Comparison of ENCODE assay signal across 16 cellular contexts in genomic region chr5:28216939-28217360, GRCh38.
DNase-seq lines count a peak whose midpoint lies in the region; ATAC-seq and TF ChIP-seq lines count a peak whose summit lies in the region.
"Had no signal": no experiment of that assay in that cellular context is flagged by ENCODE, and none has a peak within 500 bp of the region (broad histone marks: within the 10 kb centered on the region; RNA-seq: fewer than 3 reads in every experiment).

No MANE protein-coding gene starts in this region.

- H3K4me1 Mint-ChIP-seq in T-helper 17 cell, result peaks cover 2% of the 10 kb centered on the region

- no peak overlapping the region for H3K4me3 ChIP-seq in GM12865 (ENCODE audit: low read depth, low read length)
- H3K4me3 ChIP-seq: right lobe of liver had no signal

- peak; percentile 47 for DNase-seq in GM12865 (ENCODE audit: low read depth)
- no peak for DNase-seq in T-helper 17 cell
- DNase-seq in hypothalamus (lab: John Stamatoyannopoulos, UW), result no peak
- no peak for DNase-seq in stimulated activated CD4-positive, alpha-beta T cell treated with anti-CD3 and anti-CD28 coated beads, Interleukin-4, amount 100 ng/mL, for 24 hours
- no peak for DNase-seq in NCI-H1694 treated with DMSO at 0.1 percent for 48 hours (lab: John Stamatoyannopoulos, UW)
- DNase-seq: activated CD4-positive, alpha-beta memory T cell treated with anti-CD3 and anti-CD28 coated beads, Interleukin-2, amount 10 ng/mL, durations not matched to agents 7 days and 5 days; activated T-cell treated with anti-CD3 and anti-CD28 coated beads, Interleukin-2, amount 50 U/mL, for 4 hours; COR-L47; erythroblast; NCI-H1694; NCI-H345; right lobe of liver had no signal

- H3K4me3 Mint-ChIP-seq in T-helper 17 cell, result no peak overlapping the region
- H3K4me3 Mint-ChIP-seq: activated CD4-positive, alpha-beta memory T cell treated with anti-CD3 and anti-CD28 coated beads, Interleukin-2, amount 10 ng/mL, durations not matched to agents 7 days and 5 days; activated naive CD8-positive, alpha-beta T cell; activated T-cell treated with anti-CD3 and anti-CD28 coated beads, Interleukin-2, amount 50 U/mL, for 4 hours had no signal

- no peaks in the 10 kb centered on the region for H3K36me3 Mint-ChIP-seq in T-helper 17 cell (ENCODE audit: low read depth)
- H3K36me3 Mint-ChIP-seq: activated naive CD8-positive, alpha-beta T cell had no signal

- H3K9me3 ChIP-seq in T-helper 17 cell (ENCODE audit: control insufficient read depth, low read length, poor library complexity, severe bottlenecking), result no peaks in the 10 kb centered on the region
- H3K9me3 ChIP-seq: right lobe of liver had no signal

- TF ChIP-seq CTCF in GM12865 (IDR thresholded peaks at IDR 0.05; ENCODE audit: insufficient read depth, low read depth, low read length, missing control alignments), result no peak

- no peaks in the 10 kb centered on the region for H3K27me3 Mint-ChIP-seq in T-helper 17 cell
- H3K27me3 Mint-ChIP-seq: activated CD4-positive, alpha-beta memory T cell treated with anti-CD3 and anti-CD28 coated beads, Interleukin-2, amount 10 ng/mL, durations not matched to agents 7 days and 5 days; activated naive CD8-positive, alpha-beta T cell had no signal

- ATAC-seq in GM21360 (IDR thresholded peaks at IDR 0.05; ENCODE audit: unreplicated experiment) (peak; percentile 65), HG03175 (IDR thresholded peaks at IDR 0.05; ENCODE audit: unreplicated experiment) (peak; percentile 56), T-helper 17 cell (peak; percentile 74), HG02970 (IDR thresholded peaks at IDR 0.05; ENCODE audit: low FRiP score, unreplicated experiment) (no peak)
- ATAC-seq: activated T-cell treated with anti-CD3 and anti-CD28 coated beads, Interleukin-2, amount 50 U/mL, for 4 hours; right lobe of liver had no signal

- peak overlapping the region; percentile 60 for H3K27ac Mint-ChIP-seq in T-helper 17 cell
- H3K27ac Mint-ChIP-seq: activated CD4-positive, alpha-beta memory T cell treated with anti-CD3 and anti-CD28 coated beads, Interleukin-2, amount 10 ng/mL, durations not matched to agents 7 days and 5 days; activated naive CD8-positive, alpha-beta T cell had no signal
